8 cellular contexts compared by ENCODE assay signal in the genomic region with DNA sequence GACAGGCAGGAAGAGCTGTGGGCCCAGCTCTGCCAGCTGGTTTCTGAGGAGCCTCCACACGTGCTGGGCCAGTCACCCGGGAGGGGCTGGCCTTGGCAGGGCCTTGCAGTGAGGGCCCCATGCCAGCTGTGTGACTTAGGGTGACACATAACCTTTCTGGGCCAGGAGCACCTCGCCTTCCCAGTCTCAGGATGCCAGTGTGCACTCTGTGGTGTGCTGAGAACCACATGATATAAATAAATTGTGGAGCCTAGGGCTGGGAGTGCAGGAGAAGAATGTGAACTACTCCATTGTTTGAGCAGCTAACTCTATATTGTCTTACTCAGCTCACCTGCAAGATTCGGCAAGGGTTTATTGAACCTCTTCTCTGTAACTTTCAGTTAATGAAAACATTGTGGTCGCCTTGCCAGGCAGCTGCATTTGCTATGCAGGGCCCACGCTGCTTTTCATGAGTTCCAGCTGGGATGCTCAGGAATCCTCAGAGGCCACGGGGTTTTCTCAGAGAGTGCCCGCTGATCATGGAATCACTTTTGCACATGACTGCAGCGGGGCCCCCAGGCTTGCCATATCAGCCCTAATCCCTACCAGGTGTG.
DNase-seq lines count a peak whose midpoint lies in the region; ATAC-seq and TF ChIP-seq lines count a peak whose summit lies in the region.

No MANE protein-coding gene starts in this region.

- no peaks in the 10 kb centered on the region for H4K20me1 ChIP-seq in Loucy (ENCODE audit: insufficient read depth, low read length, poor library complexity, severe bottlenecking)

- no peaks in the 10 kb centered on the region for H3K9me2 ChIP-seq in Loucy (replicated peaks; ENCODE audit: low read depth, low read length)

- no peak overlapping the region for H3K4me3 ChIP-seq in Loucy (ENCODE audit: low read length, poor library complexity, severe bottlenecking)
- H3K4me3 ChIP-seq in coronary artery = no peak overlapping the region

- H3K36me3 Mint-ChIP-seq in CD4-positive, alpha-beta T cell (ENCODE audit: low read depth) = no peaks in the 10 kb centered on the region
- peaks cover 0 to 3% (median 3%) of the 10 kb centered on the region in 3 donors for H3K36me3 Mint-ChIP-seq in naive thymus-derived CD8-positive, alpha-beta T cell
- no peaks in the 10 kb centered on the region for H3K36me3 Mint-ChIP-seq in T-helper 2 cell treated with Interferon-gamma antibody and Interleukin-4, amounts not matched to agents 5 μg/mL and 100 μg/mL, for 36 hours (ENCODE audit: low read depth)

- H3K27me3 Mint-ChIP-seq in CD4-positive, alpha-beta T cell = no peaks in the 10 kb centered on the region
- no peaks in the 10 kb centered on the region for H3K27me3 Mint-ChIP-seq in naive thymus-derived CD8-positive, alpha-beta T cell
- H3K27me3 Mint-ChIP-seq in T-helper 2 cell treated with Interferon-gamma antibody and Interleukin-4, amounts not matched to agents 5 μg/mL and 100 μg/mL, for 36 hours (ENCODE audit: low read depth) = peaks cover 7% of the 10 kb centered on the region

- TF ChIP-seq CTCF in CD4-positive, alpha-beta T cell (IDR thresholded peaks at IDR 0.05) = no peak
- TF ChIP-seq CTCF in Loucy (conservative IDR thresholded peaks at IDR 0.05; ENCODE audit: low read length) (no peak), coronary artery (IDR thresholded peaks at IDR 0.05) (no peak)

- H3K27ac ChIP-seq in CD4-positive, alpha-beta T cell (ENCODE audit: low read depth, low read length) = no peak overlapping the region
- H3K27ac ChIP-seq in coronary artery = peak overlapping the region in 1 of 2 donors; percentile 66

- no peak overlapping the region for H3K9ac ChIP-seq in Loucy (ENCODE audit: low read depth, low read length, poor library complexity, severe bottlenecking)

- no peak for ATAC-seq in CD4-positive, alpha-beta T cell (ENCODE audit: poor library complexity)
- no peak for ATAC-seq in naive thymus-derived CD8-positive, alpha-beta T cell
- no peak for ATAC-seq in GM18498 (IDR thresholded peaks at IDR 0.05; ENCODE audit: unreplicated experiment)

- no peaks in the 10 kb centered on the region for H3K9me3 Mint-ChIP-seq in CD4-positive, alpha-beta T cell
- no peaks in the 10 kb centered on the region for H3K9me3 Mint-ChIP-seq in naive thymus-derived CD8-positive, alpha-beta T cell
- no peaks in the 10 kb centered on the region for H3K9me3 Mint-ChIP-seq in T-helper 2 cell treated with Interferon-gamma antibody and Interleukin-4, amounts not matched to agents 5 μg/mL and 100 μg/mL, for 36 hours

- H3K27ac Mint-ChIP-seq in CD4-positive, alpha-beta T cell = peak overlapping the region; percentile 87
- H3K27ac Mint-ChIP-seq in naive thymus-derived CD8-positive, alpha-beta T cell = peak overlapping the region; percentile 37 to 98 (median 64)
- no peak overlapping the region for H3K27ac Mint-ChIP-seq in T-helper 2 cell treated with Interferon-gamma antibody and Interleukin-4, amounts not matched to agents 5 μg/mL and 100 μg/mL, for 36 hours

- H3K4me1 Mint-ChIP-seq in CD4-positive, alpha-beta T cell (ENCODE audit: low read depth) = peaks cover 46% of the 10 kb centered on the region
- peaks cover 23 to 69% (median 56%) of the 10 kb centered on the region in 4 donors for H3K4me1 Mint-ChIP-seq in naive thymus-derived CD8-positive, alpha-beta T cell
- peaks cover 13% of the 10 kb centered on the region for H3K4me1 Mint-ChIP-seq in T-helper 2 cell treated with Interferon-gamma antibody and Interleukin-4, amounts not matched to agents 5 μg/mL and 100 μg/mL, for 36 hours (ENCODE audit: low read depth)

- no peaks in the 10 kb centered on the region for H3K9me3 ChIP-seq in CD4-positive, alpha-beta T cell (ENCODE audit: control insufficient read depth, low read length)
- no peaks in the 10 kb centered on the region for H3K9me3 ChIP-seq in Loucy (ENCODE audit: insufficient read depth, low read depth, low read length)

- intact Hi-C loops in CD4-positive, alpha-beta T cell (cut with DNase I, micrococcal nuclease) = no loop called here

- no peaks in the 10 kb centered on the region for H3K27me3 ChIP-seq in CD4-positive, alpha-beta T cell (ENCODE audit: control insufficient read depth, insufficient read depth, low read length)
- H3K27me3 ChIP-seq in Loucy (ENCODE audit: insufficient read depth, low read length, poor library complexity, severe bottlenecking) = no peaks in the 10 kb centered on the region

- H3K4me1 ChIP-seq in Loucy (ENCODE audit: insufficient read depth, low read length, poor library complexity, severe bottlenecking) = peaks cover 36% of the 10 kb centered on the region

- peak overlapping the region; percentile 2 for H3K4me2 ChIP-seq in Loucy (ENCODE audit: low read depth, low read length, poor library complexity, severe bottlenecking)

- POLR2A ChIA-PET in CD4-positive, alpha-beta T cell (lab: Charles Lee) = interaction anchor here (1.1 to 1.7 kb wide), 2 partner anchors 10 to 319 kb away, joined by 3 to 6 read pairs; no protein-coding TSS in a partner anchor
- POLR2A ChIA-PET in naive thymus-derived CD8-positive, alpha-beta T cell (lab: Charles Lee) = interaction anchor here (0.6 to 0.8 kb wide), 3 partner anchors 159 to 320 kb away, joined by 3 to 4 read pairs (median 3); no protein-coding TSS in a partner anchor

- peak in 1 of 10 experiments; percentile 23 for DNase-seq in CD4-positive, alpha-beta T cell
- DNase-seq in coronary artery (ENCODE audit: low spot score) (peak; percentile 58), NCI-H1417 treated with DMSO at 0.1 percent for 48 hours (lab: John Stamatoyannopoulos, UW) (no peak)
- no peak for DNase-seq in naive thymus-derived CD8-positive, alpha-beta T cell
- DNase-seq in T-helper 2 cell treated with Interferon-gamma antibody and Interleukin-4, amounts not matched to agents 5 μg/mL and 100 μg/mL, for 36 hours (ENCODE audit: low spot score) = no peak
- no peak for DNase-seq in activated effector memory CD4-positive, alpha-beta T cell treated with anti-CD3 and anti-CD28 coated beads, Interleukin-2, amount 50 U/mL, for 16 hours

- H3F3A ChIP-seq in Loucy (ENCODE audit: low read depth) = no peaks in the 10 kb centered on the region

- no peaks in the 10 kb centered on the region for H3K36me3 ChIP-seq in Loucy (ENCODE audit: insufficient read depth, low read length)

- H3K4me3 Mint-ChIP-seq in CD4-positive, alpha-beta T cell = no peak overlapping the region
- H3K4me3 Mint-ChIP-seq in naive thymus-derived CD8-positive, alpha-beta T cell = peak overlapping the region in 6 of 10 donors; percentile 49 to 81 (median 71)
- no peak overlapping the region for H3K4me3 Mint-ChIP-seq in T-helper 2 cell treated with Interferon-gamma antibody and Interleukin-4, amounts not matched to agents 5 μg/mL and 100 μg/mL, for 36 hours

- no peaks in the 10 kb centered on the region for H3K79me2 ChIP-seq in Loucy (ENCODE audit: insufficient read depth, low read length)

- H2AFZ ChIP-seq in Loucy (ENCODE audit: low read length) = no peak overlapping the region

- CTCF ChIA-PET in CD4-positive, alpha-beta T cell (lab: Charles Lee) = no interaction called here

Comparison
In these comparisons a context has a peak if more than half of its experiments do, and no peak if none do; other contexts are left out.
1. H3K4me3 Mint-ChIP-seq: peak in naive thymus-derived CD8-positive, alpha-beta T cell (6 of 10); none in CD4-positive, alpha-beta T cell (single experiment) and T-helper 2 cell treated with Interferon-gamma antibody and Interleukin-4, amounts not matched to agents 5 μg/mL and 100 μg/mL, for 36 hours (single experiment).